15 cellular contexts compared by ENCODE assay signal in genomic region chr16:82735696-82736095, GRCh38.
A peak's percentile ranks its signal among the peaks of the same experiment; 100 is the strongest.
DNase-seq lines count a peak whose midpoint lies in the region; ATAC-seq and TF ChIP-seq lines count a peak whose summit lies in the region.
"Had no signal": no experiment of that assay in that cellular context is flagged by ENCODE, and none has a peak within 500 bp of the region (broad histone marks: within the 10 kb centered on the region; RNA-seq: fewer than 3 reads in every experiment).

No MANE protein-coding gene starts in this region.

- no peak for TF ChIP-seq POLR2A in adrenal gland (IDR thresholded peaks at IDR 0.05)

- intact Hi-C loops in left ventricle myocardium inferior (cut with micrococcal nuclease) (no loop called here), adrenal gland (cut with DNase I) (no loop called here)

- ATAC-seq in GM18868 (IDR thresholded peaks at IDR 0.05; ENCODE audit: unreplicated experiment) (peak; percentile 42), HG02678 (IDR thresholded peaks at IDR 0.05; ENCODE audit: unreplicated experiment) (no peak)

- H3K36me3 ChIP-seq in left ventricle myocardium inferior (no peaks in the 10 kb centered on the region), adrenal gland (replicated peaks in 1 of 2) (no peaks in the 10 kb centered on the region)
- H3K36me3 ChIP-seq: BE2C had no signal

- H3K4me3 ChIP-seq in left ventricle myocardium inferior (peak overlapping the region; percentile 36), retinal pigment epithelial cell (ENCODE audit: low read length) (no peak overlapping the region), adrenal gland (no peak overlapping the region)
- H3K4me3 ChIP-seq: lung had no signal

- 62 to 74% (median 64%) methylated on average over 5 of the region's 5 CpGs for WGBS in adrenal gland, 4 donors

- peak overlapping the region; percentile 89 for H3K27ac ChIP-seq in left ventricle myocardium inferior (replicated peaks)
- H3K27ac ChIP-seq in adrenal gland, result no peak overlapping the region

- H3K27me3 ChIP-seq in left ventricle myocardium inferior (ENCODE audit: low read depth), result no peaks in the 10 kb centered on the region
- no peaks in the 10 kb centered on the region for H3K27me3 ChIP-seq in adrenal gland
- H3K27me3 ChIP-seq: BE2C had no signal

- H3K4me1 ChIP-seq in left ventricle myocardium inferior, result peaks cover 84% of the 10 kb centered on the region
- H3K4me1 ChIP-seq in adrenal gland (replicated peaks in 1 of 2), result no peaks in the 10 kb centered on the region
- H3K4me1 ChIP-seq: BE2C had no signal

- H3K9me3 ChIP-seq in left ventricle myocardium inferior (replicated peaks), result no peaks in the 10 kb centered on the region
- no peaks in the 10 kb centered on the region for H3K9me3 ChIP-seq in adrenal gland (replicated peaks in 1 of 3)
- H3K9me3 ChIP-seq: BE2C had no signal

- TF ChIP-seq CTCF in left ventricle myocardium inferior (IDR thresholded peaks at IDR 0.05; ENCODE audit: borderline replicate concordance) (no peak), retinal pigment epithelial cell (conservative IDR thresholded peaks at IDR 0.05; ENCODE audit: low read depth, low read length) (no peak), adrenal gland (IDR thresholded peaks at IDR 0.05) (no peak)

- DNase-seq in amniotic epithelial cell (ENCODE audit: low read depth) (peak; percentile 66), left ventricle myocardium inferior (no peak), retinal pigment epithelial cell (ENCODE audit: low read depth) (peak; percentile 52), NCI-H345 treated with DMSO at 0.1 percent for 48 hours (lab: John Stamatoyannopoulos, UW; ENCODE audit: unreplicated experiment) (no peak), NCI-H1436 (lab: John Stamatoyannopoulos, UW) (no peak), adrenal gland (no peak)
- DNase-seq: activated CD4-positive, alpha-beta T cell treated with anti-CD3 and anti-CD28 coated beads, Interleukin-2, amount 50 U/mL, for 4 hours; BE2C; GOT3; KBM-7; NCI-H187 treated with DMSO at 0.1 percent for 48 hours; T-helper 9 cell had no signal

Comparison
In these comparisons a context has a peak if more than half of its experiments do, and no peak if none do; other contexts are left out.
1. DNase-seq: peak in amniotic epithelial cell (single experiment) and retinal pigment epithelial cell (single experiment); none in left ventricle myocardium inferior (single experiment), NCI-H345 treated with DMSO at 0.1 percent for 48 hours (single experiment), NCI-H1436 (single experiment) and adrenal gland (0 of 7).